Comparison of ENCODE assay signal across 25 cellular contexts in the genomic region with DNA sequence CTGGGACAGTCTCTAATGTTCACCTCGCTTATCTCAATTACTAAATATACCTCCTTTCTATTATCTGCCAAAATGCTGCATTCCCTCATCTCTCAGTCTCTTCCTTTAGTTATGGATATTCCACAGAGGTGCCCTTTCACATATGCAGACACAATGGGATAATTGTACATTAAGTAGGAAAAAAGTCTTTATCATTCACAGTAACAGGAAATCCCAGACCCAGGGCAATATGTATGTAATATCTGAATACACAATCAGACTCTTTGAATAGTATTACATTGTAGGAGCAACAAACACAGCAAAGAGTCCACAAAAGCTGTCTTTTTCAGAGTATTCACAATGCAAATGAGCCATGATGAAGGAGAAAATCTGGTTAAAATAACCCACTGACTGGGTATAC.
DNase-seq lines count a peak whose midpoint lies in the region; ATAC-seq, FAIRE-seq and TF ChIP-seq lines count a peak whose summit lies in the region.
"Had no signal": no experiment of that assay in that cellular context is flagged by ENCODE, and none has a peak within 500 bp of the region (broad histone marks: within the 10 kb centered on the region; RNA-seq: fewer than 3 reads in every experiment).

No MANE protein-coding gene starts in this region.

- no TSS peak for BruUV-seq in A673 (replicated peaks; lab: Mats Ljungman, UMichigan)

- FAIRE-seq in pancreas (lab: Jason Lieb, UNC), result no peak
- FAIRE-seq: G401.6, H1, HepG2 had no signal

- H3K9ac ChIP-seq in OCI-LY3 (ENCODE audit: low read length), result no peak overlapping the region
- H3K9ac ChIP-seq: BLaER1, SK-N-SH had no signal

- TF ChIP-seq CTCF in A673 (conservative IDR thresholded peaks at IDR 0.05; ENCODE audit: low read depth, low read length), result no peak
- no peak for TF ChIP-seq CTCF in OCI-LY3 (IDR thresholded peaks at IDR 0.05; ENCODE audit: low read depth, low read length)
- no peak for TF ChIP-seq CTCF in osteoblast (IDR thresholded peaks at IDR 0.05; ENCODE audit: extremely low read depth, low read depth, low read length)
- TF ChIP-seq CTCF in pancreas (IDR thresholded peaks at IDR 0.05), result no peak

- DNase-seq in A673 (ENCODE audit: low spot score) (peak; percentile 6), dermis blood vessel endothelial cell (peak; percentile 10), osteoblast (ENCODE audit: insufficient read length, low spot score, missing footprints) (no peak), AG08395 (ENCODE audit: low spot score) (no peak), DMS79 (lab: John Stamatoyannopoulos, UW) (no peak), pancreas (no peak)
- DNase-seq: 8988T; CD4-positive, CD25-positive, alpha-beta regulatory T cell; DMS53; Karpas-422; NCI-H1092; NCI-H1417 treated with DMSO at 0.1 percent for 48 hours; NCI-H1694 treated with DMSO at 0.1 percent for 48 hours; NCI-H2081; NCI-H2227 treated with DMSO at 0.1 percent for 48 hours; NCI-H526 treated with DMSO at 0.1 percent for 48 hours; SHP77 treated with DMSO at 0.1 percent for 48 hours; SK-N-SH had no signal

- H3K4me3 ChIP-seq in A673 (ENCODE audit: low read depth, low read length, poor library complexity, severe bottlenecking), result no peak overlapping the region
- H3K4me3 ChIP-seq in OCI-LY3 (ENCODE audit: low read length), result no peak overlapping the region
- no peak overlapping the region for H3K4me3 ChIP-seq in osteoblast (ENCODE audit: insufficient read depth, low read length)
- H3K4me3 ChIP-seq in pancreas, result no peak overlapping the region
- H3K4me3 ChIP-seq: BLaER1 had no signal

- H3K4me2 ChIP-seq in OCI-LY3 (ENCODE audit: low read length), result peak overlapping the region; percentile 38; the same call in 1 of the 2 replicates
- H3K4me2 ChIP-seq in osteoblast (ENCODE audit: insufficient read depth, low read length), result no peak overlapping the region
- H3K4me2 ChIP-seq: BLaER1, SK-N-SH had no signal

- H3K27ac ChIP-seq in A673 (ENCODE audit: low read depth, low read length, poor library complexity, severe bottlenecking) (no peak overlapping the region), OCI-LY3 (ENCODE audit: low read length) (no peak overlapping the region), osteoblast (ENCODE audit: low read depth, low read length) (no peak overlapping the region), pancreas (no peak overlapping the region)
- H3K27ac ChIP-seq: BLaER1 had no signal

- H3K9me3 ChIP-seq in A673 (ENCODE audit: low read depth, low read length, poor library complexity, severe bottlenecking) (no peaks in the 10 kb centered on the region), OCI-LY3 (ENCODE audit: insufficient read depth, low read length) (no peaks in the 10 kb centered on the region), osteoblast (ENCODE audit: low read depth, low read length) (no peaks in the 10 kb centered on the region), pancreas (no peaks in the 10 kb centered on the region)
- H3K9me3 ChIP-seq: BLaER1, SK-N-SH had no signal

- ATAC-seq in pancreas, result no peak
- no peak for ATAC-seq in HG02970 (IDR thresholded peaks at IDR 0.05; ENCODE audit: low FRiP score, unreplicated experiment)
- ATAC-seq: HCT116, HepG2 had no signal

- no peaks in the 10 kb centered on the region for H3K79me2 ChIP-seq in OCI-LY3 (ENCODE audit: low read length)
- H3K79me2 ChIP-seq in osteoblast (ENCODE audit: insufficient read depth, low read length), result no peaks in the 10 kb centered on the region

- no peaks in the 10 kb centered on the region for H3K36me3 ChIP-seq in A673 (ENCODE audit: insufficient read depth, low read length, poor library complexity, severe bottlenecking)
- H3K36me3 ChIP-seq in OCI-LY3 (replicated peaks; ENCODE audit: low read depth, low read length), result no peaks in the 10 kb centered on the region
- H3K36me3 ChIP-seq in osteoblast (ENCODE audit: insufficient read depth, low read length), result no peaks in the 10 kb centered on the region
- no peaks in the 10 kb centered on the region for H3K36me3 ChIP-seq in pancreas
- H3K36me3 ChIP-seq: BLaER1 had no signal

- no peaks in the 10 kb centered on the region for H4K20me1 ChIP-seq in OCI-LY3 (ENCODE audit: insufficient read depth, low read length)
- H4K20me1 ChIP-seq in osteoblast (ENCODE audit: insufficient read depth, low read length), result no peaks in the 10 kb centered on the region
- H4K20me1 ChIP-seq: BLaER1 had no signal

- intact Hi-C loops in A673 (cut with micrococcal nuclease; ENCODE audit: unreplicated experiment) (loop anchor here (10.0 kb wide), 1 partner anchor 164 kb away; no protein-coding TSS in a partner anchor), pancreas (cut with DNase I) (no loop called here)

- CTCF ChIA-PET in A673 (lab: Charles Lee), result interaction anchor here (0.6 kb wide), 1 partner anchor 166 kb away, joined by 3 read pairs; no protein-coding TSS in a partner anchor

- 89 to 92% methylated on average over 1 of the region's 1 CpG for WGBS in pancreas, 2 donors

- H3K4me1 ChIP-seq in A673 (ENCODE audit: insufficient read depth, low read length, poor library complexity, severe bottlenecking), result peaks cover 14% of the 10 kb centered on the region
- peaks cover 21% of the 10 kb centered on the region for H3K4me1 ChIP-seq in OCI-LY3 (ENCODE audit: low read length)
- H3K4me1 ChIP-seq in osteoblast (ENCODE audit: insufficient read depth, low read length), result no peaks in the 10 kb centered on the region
- no peaks in the 10 kb centered on the region for H3K4me1 ChIP-seq in pancreas
- H3K4me1 ChIP-seq: BLaER1 had no signal

- H3K27me3 ChIP-seq in A673 (replicated peaks; ENCODE audit: insufficient read depth, low read depth, low read length, poor library complexity), result no peaks in the 10 kb centered on the region
- H3K27me3 ChIP-seq in OCI-LY3 (ENCODE audit: low read depth, low read length), result no peaks in the 10 kb centered on the region
- H3K27me3 ChIP-seq in osteoblast (ENCODE audit: insufficient read depth, low read length), result no peaks in the 10 kb centered on the region
- no peaks in the 10 kb centered on the region for H3K27me3 ChIP-seq in pancreas
- H3K27me3 ChIP-seq: BLaER1 had no signal

- H2AFZ ChIP-seq in OCI-LY3 (ENCODE audit: low read depth, low read length), result 0 out of 2 replicates have a peak overlapping the region, but pooled peaks have one; percentile 38
- peak overlapping the region; percentile 30 for H2AFZ ChIP-seq in osteoblast (ENCODE audit: low read length)

- POLR2A ChIA-PET in A673 (lab: Charles Lee; ENCODE audit: low non-redundant PET), result no interaction called here

Comparison
In these comparisons a context has a peak if more than half of its experiments do, and no peak if none do; other contexts are left out.
1. DNase-seq: peak in A673 (single experiment) and dermis blood vessel endothelial cell (single experiment); none in osteoblast (single experiment), AG08395 (single experiment), DMS79 (single experiment) and pancreas (0 of 6).